ENCODE assay signal across 16 cellular contexts in the genomic region with DNA sequence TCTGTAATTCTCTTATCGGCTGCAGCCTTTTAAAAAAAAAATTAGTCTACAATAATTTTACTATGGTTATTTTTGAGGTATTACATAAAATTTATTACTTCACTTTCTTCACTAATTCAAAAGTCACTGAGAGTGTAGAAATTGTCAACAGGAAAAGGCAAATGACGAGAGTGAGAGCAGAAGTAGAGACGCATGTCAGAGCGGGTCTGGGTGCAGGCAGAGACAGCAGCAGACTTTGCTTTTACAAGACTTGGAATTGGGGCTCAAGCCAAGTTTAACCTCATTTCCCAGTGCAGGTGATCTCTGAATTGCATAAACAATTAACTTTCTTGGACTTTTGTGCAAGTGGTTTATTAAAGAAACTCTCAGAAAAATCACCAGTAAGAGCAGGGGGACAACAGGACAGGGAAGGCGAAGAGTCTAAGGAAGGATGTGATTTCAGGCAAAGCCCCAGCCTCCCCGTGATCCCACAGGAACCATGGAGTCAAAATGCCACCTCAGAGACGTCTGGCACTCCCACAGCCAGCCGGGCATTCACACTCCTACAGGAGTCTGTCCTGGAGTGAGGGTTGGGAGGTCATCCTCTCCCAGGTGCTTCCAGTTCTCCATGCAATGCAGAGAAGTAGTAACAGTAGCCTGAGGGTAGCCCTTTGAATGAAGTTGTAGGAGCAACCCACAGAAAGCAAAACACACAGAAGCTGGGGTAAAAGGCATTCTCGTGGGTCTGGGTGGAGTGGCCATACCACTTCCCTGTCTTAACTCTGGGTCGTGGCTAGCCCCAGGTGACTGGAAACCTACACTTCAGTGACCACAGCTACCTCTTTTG.
DNase-seq lines count a peak whose midpoint lies in the region; ATAC-seq and TF ChIP-seq lines count a peak whose summit lies in the region.
"Had no signal": no experiment of that assay in that cellular context is flagged by ENCODE, and none has a peak within 500 bp of the region (broad histone marks: within the 10 kb centered on the region; RNA-seq: fewer than 3 reads in every experiment).

No MANE protein-coding gene starts in this region.

- peak; percentile 91 for ATAC-seq in CD8-positive, alpha-beta T cell
- peak; percentile 65 to 67 for ATAC-seq in activated naive CD4-positive, alpha-beta T cell treated with anti-CD3 and anti-CD28 coated beads, Interleukin-2, amount 50 U/mL, for 72 hours
- ATAC-seq in memory B cell (ENCODE audit: low read depth) (peak; percentile 60), GM18861 (IDR thresholded peaks at IDR 0.05; ENCODE audit: unreplicated experiment) (no peak), GM21529 (IDR thresholded peaks at IDR 0.05; ENCODE audit: unreplicated experiment) (no peak), HG03342 (IDR thresholded peaks at IDR 0.05; ENCODE audit: unreplicated experiment) (no peak)

- H3K36me3 ChIP-seq in CD8-positive, alpha-beta T cell (ENCODE audit: insufficient read depth, low read length), result no peaks in the 10 kb centered on the region
- H3K36me3 ChIP-seq in HEK293 (ENCODE audit: control insufficient read depth in 2 of 2, insufficient read depth in 1 of 2, low read length in 2 of 2), result no peaks in the 10 kb centered on the region
- no peaks in the 10 kb centered on the region for H3K36me3 ChIP-seq in ascending aorta
- H3K36me3 ChIP-seq: esophagus muscularis mucosa had no signal

- no peaks in the 10 kb centered on the region for H3K9me3 ChIP-seq in CD8-positive, alpha-beta T cell (ENCODE audit: low read length)
- H3K9me3 ChIP-seq in HEK293 (ENCODE audit: control insufficient read depth, insufficient read depth, low read depth, low read length) (no peaks in the 10 kb centered on the region), ascending aorta (no peaks in the 10 kb centered on the region)
- H3K9me3 ChIP-seq: esophagus muscularis mucosa had no signal

- no peaks in the 10 kb centered on the region for H3K27me3 ChIP-seq in CD8-positive, alpha-beta T cell (ENCODE audit: insufficient read depth, low read length)
- H3K27me3 ChIP-seq in ascending aorta, result no peaks in the 10 kb centered on the region
- H3K27me3 ChIP-seq: esophagus muscularis mucosa had no signal

- H3K4me3 Mint-ChIP-seq in CD8-positive, alpha-beta T cell, result peak overlapping the region; percentile 76
- H3K4me3 Mint-ChIP-seq in memory B cell, result peak overlapping the region; percentile 51

- POLR2A ChIA-PET in CD8-positive, alpha-beta T cell (lab: Charles Lee), result interaction anchor here (1.2 to 2.0 kb wide), 4 partner anchors 11 to 303 kb away, joined by 3 to 5 read pairs (median 3); no protein-coding TSS in a partner anchor
- POLR2A ChIA-PET in HEK293 (lab: Yijun Ruan, JAX), result no interaction called here

- TF ChIP-seq CTCF in CD8-positive, alpha-beta T cell (IDR thresholded peaks at IDR 0.05), result no peak
- TF ChIP-seq CTCF in HEK293 (tag by site-specific recombination; IDR thresholded peaks at IDR 0.05) (no peak), ascending aorta (IDR thresholded peaks at IDR 0.05) (no peak)

- H3K27ac Mint-ChIP-seq in CD8-positive, alpha-beta T cell, result peak overlapping the region; percentile 99
- H3K27ac Mint-ChIP-seq in activated naive CD4-positive, alpha-beta T cell treated with anti-CD3 and anti-CD28 coated beads, Interleukin-2, amount 50 U/mL, for 72 hours, result peak overlapping the region; percentile 22 to 67
- no peak overlapping the region for H3K27ac Mint-ChIP-seq in memory B cell

- H3K4me1 ChIP-seq in CD8-positive, alpha-beta T cell (ENCODE audit: insufficient read depth, low read length), result peaks cover 31% of the 10 kb centered on the region
- H3K4me1 ChIP-seq in HEK293 (ENCODE audit: control insufficient read depth, insufficient read depth, low read length) (no peaks in the 10 kb centered on the region), ascending aorta (peaks cover 0 to 9% of the 10 kb centered on the region in 2 donors)

- CTCF ChIA-PET in CD8-positive, alpha-beta T cell (lab: Charles Lee), result no interaction called here
- CTCF ChIA-PET in HEK293 (lab: Yijun Ruan, JAX), result interaction anchor here (1.8 kb wide), 1 partner anchor 13 kb away, joined by 4 read pairs; no protein-coding TSS in a partner anchor

- intact Hi-C loops in CD8-positive, alpha-beta T cell (cut with DNase I, micrococcal nuclease), result loop anchor here in 1 of 2 experiments (5.0 kb wide), 1 partner anchor 35 kb away; no protein-coding TSS in a partner anchor
- intact Hi-C loops in ascending aorta (cut with DNase I), result no loop called here

- H3K27ac ChIP-seq in CD8-positive, alpha-beta T cell (ENCODE audit: low read depth, low read length), result peak overlapping the region; percentile 50
- H3K27ac ChIP-seq in HEK293 (ENCODE audit: extremely low read depth, low read depth, low read length) (no peak overlapping the region), ascending aorta (no peak overlapping the region)
- H3K27ac ChIP-seq: C4-2B, esophagus muscularis mucosa had no signal

- peaks cover 36% of the 10 kb centered on the region for H3K4me1 Mint-ChIP-seq in CD8-positive, alpha-beta T cell (ENCODE audit: low read depth)
- peaks cover 10% of the 10 kb centered on the region for H3K4me1 Mint-ChIP-seq in memory B cell

- H3K9me3 Mint-ChIP-seq in CD8-positive, alpha-beta T cell, result no peaks in the 10 kb centered on the region
- H3K9me3 Mint-ChIP-seq in activated naive CD4-positive, alpha-beta T cell treated with anti-CD3 and anti-CD28 coated beads, Interleukin-2, amount 50 U/mL, for 72 hours, result peaks cover 0 to 6% of the 10 kb centered on the region in 2 donors
- no peaks in the 10 kb centered on the region for H3K9me3 Mint-ChIP-seq in memory B cell

- peak in 2 of 7 experiments; percentile 27 to 69 for DNase-seq in CD8-positive, alpha-beta T cell
- DNase-seq in activated naive CD4-positive, alpha-beta T cell treated with anti-CD3 and anti-CD28 coated beads, Interleukin-2, amount 50 U/mL, for 72 hours (ENCODE audit: low spot score in 2 of 2), result peak in 1 of 2 donors; percentile 10
- DNase-seq in memory B cell (ENCODE audit: low spot score in 2 of 2) (peak in 1 of 2 donors; percentile 17), ascending aorta (ENCODE audit: low spot score in 2 of 2) (no peak)
- DNase-seq: cerebellar nuclear complex, midbrain, MV-4-11, NCI-H226, retina, SHP77 treated with DMSO at 0.1 percent for 48 hours had no signal

- H3K4me3 ChIP-seq in CD8-positive, alpha-beta T cell (ENCODE audit: low read depth, low read length), result peak overlapping the region; percentile 31
- H3K4me3 ChIP-seq in HEK293 (ENCODE audit: low read depth, low read length) (no peak overlapping the region), ascending aorta (no peak overlapping the region)
- H3K4me3 ChIP-seq: esophagus muscularis mucosa had no signal

- no peaks in the 10 kb centered on the region for H3K36me3 Mint-ChIP-seq in CD8-positive, alpha-beta T cell
- peaks cover 0 to 6% of the 10 kb centered on the region in 2 donors for H3K36me3 Mint-ChIP-seq in activated naive CD4-positive, alpha-beta T cell treated with anti-CD3 and anti-CD28 coated beads, Interleukin-2, amount 50 U/mL, for 72 hours
- no peaks in the 10 kb centered on the region for H3K36me3 Mint-ChIP-seq in memory B cell

- no peaks in the 10 kb centered on the region for H3K27me3 Mint-ChIP-seq in CD8-positive, alpha-beta T cell (ENCODE audit: low read depth)
- H3K27me3 Mint-ChIP-seq in memory B cell, result peaks cover 4% of the 10 kb centered on the region

TF ChIP-seq in HEK293, 187 proteins besides CTCF, POLR2A, EP300 and RAD21:
- no peak for TF ChIP-seq ZNF23 (tag by site-specific recombination; IDR thresholded peaks at IDR 0.05; ENCODE audit: borderline replicate concordance)
- 0 out of 2 replicates have a peak, but pooled peaks have one; percentile 15 for TF ChIP-seq ZNF335 (tag by site-specific recombination; conservative IDR thresholded peaks at IDR 0.05)
- TF ChIP-seq PRDM1 (tag by site-specific recombination; IDR thresholded peaks at IDR 0.05), result 0 out of 2 replicates have a peak, but pooled peaks have one; percentile 16
- no peak for TF ChIP-seq SCRT2 (tag by site-specific recombination; IDR thresholded peaks at IDR 0.05)

Comparison
In these comparisons a context has a peak if more than half of its experiments do, and no peak if none do; other contexts are left out.
1. ATAC-seq: peak in CD8-positive, alpha-beta T cell (single experiment), activated naive CD4-positive, alpha-beta T cell treated with anti-CD3 and anti-CD28 coated beads, Interleukin-2, amount 50 U/mL, for 72 hours (2 of 2) and memory B cell (single experiment); none in GM18861 (single experiment), GM21529 (single experiment) and HG03342 (single experiment).